In genomic region chr15:78925956-78926743, GRCh38 we compare ENCODE assay signal across 21 cellular contexts. TPM values are rescaled to one million over a fixed set of nuclear protein-coding genes. Genes with fewer than 3 reads are reported as not detected.
DNase-seq lines count a peak whose midpoint lies in the region; ATAC-seq lines count a peak whose summit lies in the region.
"Had no signal": no experiment of that assay in that cellular context is flagged by ENCODE, and none has a peak within 500 bp of the region (broad histone marks: within the 10 kb centered on the region; RNA-seq: fewer than 3 reads in every experiment).

No MANE protein-coding gene starts in this region.

- DNase-seq in stimulated activated naive CD8-positive, alpha-beta T cell treated with anti-CD3 and anti-CD28 coated beads, Interleukin-15, amount 100 ng/mL, for 72 hours: no peak
- no peak for DNase-seq in stimulated activated naive CD8-positive, alpha-beta T cell treated with anti-CD3 and anti-CD28 coated beads, Interleukin-15, Interleukin-2, amounts not matched to agents 100 U/mL and 50 U/mL, for 24 hours
- no peak for DNase-seq in T-helper 17 cell
- no peak for DNase-seq in left lobe of liver (ENCODE audit: low spot score)
- no peak for DNase-seq in stimulated activated CD8-positive, alpha-beta memory T cell treated with anti-CD3 and anti-CD28 coated beads, Interleukin-4, amount 100 ng/mL, for 48 hours
- DNase-seq in activated T-helper 2 cell treated with anti-CD3 and anti-CD28 coated beads, Interferon-gamma antibody, Interleukin-2, Interleukin-4, amounts not matched to agents 10 μg/mL and 5 μg/mL and 100 μg/mL, durations not matched to agents 14 hours and 24 hours and 36 hours (ENCODE audit: low spot score): no peak
- no peak for DNase-seq in HuH-7 (ENCODE audit: low spot score)
- no peak for DNase-seq in KBM-7
- DNase-seq: activated CD4-positive, alpha-beta T cell treated with anti-CD3 and anti-CD28 coated beads for 48 hours; Caco-2; central memory CD4-positive, alpha-beta T cell; HFFc6; Karpas-422; NCI-H1436 treated with DMSO at 0.1 percent for 48 hours; NCI-H2107; sigmoid colon had no signal

- H3K4me1 Mint-ChIP-seq in stimulated activated naive CD8-positive, alpha-beta T cell treated with anti-CD3 and anti-CD28 coated beads, Interleukin-15, amount 100 ng/mL, for 72 hours: no peaks in the 10 kb centered on the region
- peaks cover 12% of the 10 kb centered on the region for H3K4me1 Mint-ChIP-seq in T-helper 17 cell
- peaks cover 2% of the 10 kb centered on the region for H3K4me1 Mint-ChIP-seq in activated T-helper 2 cell treated with anti-CD3 and anti-CD28 coated beads, Interferon-gamma antibody, Interleukin-2, Interleukin-4, amounts not matched to agents 10 μg/mL and 5 μg/mL and 100 μg/mL, durations not matched to agents 14 hours and 24 hours and 36 hours (ENCODE audit: low read depth)
- H3K4me1 Mint-ChIP-seq: neural crest cell had no signal

- no peaks in the 10 kb centered on the region for H3K27me3 Mint-ChIP-seq in stimulated activated naive CD8-positive, alpha-beta T cell treated with anti-CD3 and anti-CD28 coated beads, Interleukin-15, amount 100 ng/mL, for 72 hours
- H3K27me3 Mint-ChIP-seq in T-helper 17 cell: no peaks in the 10 kb centered on the region
- H3K27me3 Mint-ChIP-seq in activated T-helper 2 cell treated with anti-CD3 and anti-CD28 coated beads, Interferon-gamma antibody, Interleukin-2, Interleukin-4, amounts not matched to agents 10 μg/mL and 5 μg/mL and 100 μg/mL, durations not matched to agents 14 hours and 24 hours and 36 hours (ENCODE audit: low read depth): no peaks in the 10 kb centered on the region
- H3K27me3 Mint-ChIP-seq: activated naive CD8-positive, alpha-beta T cell; type B pancreatic cell had no signal

- peaks cover 8% of the 10 kb centered on the region for H3K36me3 Mint-ChIP-seq in T-helper 17 cell (ENCODE audit: low read depth)
- peaks cover 35% of the 10 kb centered on the region for H3K36me3 Mint-ChIP-seq in activated T-helper 2 cell treated with anti-CD3 and anti-CD28 coated beads, Interferon-gamma antibody, Interleukin-2, Interleukin-4, amounts not matched to agents 10 μg/mL and 5 μg/mL and 100 μg/mL, durations not matched to agents 14 hours and 24 hours and 36 hours (ENCODE audit: low read depth)
- H3K36me3 Mint-ChIP-seq: activated naive CD8-positive, alpha-beta T cell had no signal

- H3K9me3 Mint-ChIP-seq in stimulated activated naive CD8-positive, alpha-beta T cell treated with anti-CD3 and anti-CD28 coated beads, Interleukin-15, amount 100 ng/mL, for 72 hours: no peaks in the 10 kb centered on the region
- H3K9me3 Mint-ChIP-seq in activated T-helper 2 cell treated with anti-CD3 and anti-CD28 coated beads, Interferon-gamma antibody, Interleukin-2, Interleukin-4, amounts not matched to agents 10 μg/mL and 5 μg/mL and 100 μg/mL, durations not matched to agents 14 hours and 24 hours and 36 hours: no peaks in the 10 kb centered on the region
- H3K9me3 Mint-ChIP-seq: HFFc6; neural crest cell; T-helper 1 cell treated with Interleukin-12 subunit alpha and Interleukin-12 subunit beta and Interleukin-4 antibody, amounts not matched to agents 30 μg/mL and 1 μg/mL, for 36 hours; type B pancreatic cell had no signal

- peak overlapping the region in 1 of 2 donors; percentile 58 for H3K27ac Mint-ChIP-seq in stimulated activated naive CD8-positive, alpha-beta T cell treated with anti-CD3 and anti-CD28 coated beads, Interleukin-15, amount 100 ng/mL, for 72 hours
- peak overlapping the region; percentile 85 for H3K27ac Mint-ChIP-seq in T-helper 17 cell
- H3K27ac Mint-ChIP-seq in activated T-helper 2 cell treated with anti-CD3 and anti-CD28 coated beads, Interferon-gamma antibody, Interleukin-2, Interleukin-4, amounts not matched to agents 10 μg/mL and 5 μg/mL and 100 μg/mL, durations not matched to agents 14 hours and 24 hours and 36 hours: no peak overlapping the region
- H3K27ac Mint-ChIP-seq: activated naive CD8-positive, alpha-beta T cell; HFFc6; T-helper 1 cell treated with Interleukin-12 subunit alpha and Interleukin-12 subunit beta and Interleukin-4 antibody, amounts not matched to agents 30 μg/mL and 1 μg/mL, for 36 hours; type B pancreatic cell had no signal

- H3K9me3 ChIP-seq in T-helper 17 cell (ENCODE audit: control insufficient read depth, low read length, poor library complexity, severe bottlenecking): no peaks in the 10 kb centered on the region
- H3K9me3 ChIP-seq: A549, Caco-2, sigmoid colon had no signal

- peak; percentile 24 for ATAC-seq in stimulated activated naive CD8-positive, alpha-beta T cell treated with anti-CD3 and anti-CD28 coated beads, Interleukin-15, amount 100 ng/mL, for 72 hours
- ATAC-seq in stimulated activated naive CD8-positive, alpha-beta T cell treated with anti-CD3 and anti-CD28 coated beads, Interleukin-15, Interleukin-2, amounts not matched to agents 100 U/mL and 50 U/mL, for 24 hours: no peak
- ATAC-seq in T-helper 17 cell (peak; percentile 24), left lobe of liver (peak; percentile 5)

- H3K4me3 Mint-ChIP-seq in stimulated activated naive CD8-positive, alpha-beta T cell treated with anti-CD3 and anti-CD28 coated beads, Interleukin-15, amount 100 ng/mL, for 72 hours: no peak overlapping the region
- H3K4me3 Mint-ChIP-seq in T-helper 17 cell: no peak overlapping the region
- H3K4me3 Mint-ChIP-seq in activated T-helper 2 cell treated with anti-CD3 and anti-CD28 coated beads, Interferon-gamma antibody, Interleukin-2, Interleukin-4, amounts not matched to agents 10 μg/mL and 5 μg/mL and 100 μg/mL, durations not matched to agents 14 hours and 24 hours and 36 hours (ENCODE audit: low read depth): no peak overlapping the region
- H3K4me3 Mint-ChIP-seq: activated naive CD8-positive, alpha-beta T cell; HFFc6; neural crest cell; T-helper 1 cell treated with Interleukin-12 subunit alpha and Interleukin-12 subunit beta and Interleukin-4 antibody, amounts not matched to agents 30 μg/mL and 1 μg/mL, for 36 hours; type B pancreatic cell had no signal

- in situ Hi-C loops in KBM-7 (cut with MboI; ENCODE audit: low pct_unique_long_range_greater_than_20kb, low sequenced_read_pairs): no loop called here

- intact Hi-C loops in activated T-helper 2 cell treated with anti-CD3 and anti-CD28 coated beads, Interferon-gamma antibody, Interleukin-2, Interleukin-4, amounts not matched to agents 10 μg/mL and 5 μg/mL and 100 μg/mL, durations not matched to agents 14 hours and 24 hours and 36 hours (cut with micrococcal nuclease): no loop called here

RNA-seq across cellular contexts. Expression of gene CTSH, which starts 18.7 kb away (rescaled TPM):
- total RNA-seq in T-helper 17 cell (100 to 1,000 TPM; 109 to 116 TPM), left lobe of liver (38.5 TPM)
- 47.1 and 53.8 TPM in 2 replicates for total RNA-seq in activated T-helper 2 cell treated with anti-CD3 and anti-CD28 coated beads, Interferon-gamma antibody, Interleukin-2, Interleukin-4, amounts not matched to agents 10 μg/mL and 5 μg/mL and 100 μg/mL, durations not matched to agents 14 hours and 24 hours and 36 hours

RNA-seq across cellular contexts. Expression of gene MORF4L1, which starts 53.5 kb away (rescaled TPM):
- total RNA-seq in T-helper 17 cell: 100 to 1,000 TPM; 373 to 376 TPM
- total RNA-seq in left lobe of liver: 96.5 TPM
- total RNA-seq in activated T-helper 2 cell treated with anti-CD3 and anti-CD28 coated beads, Interferon-gamma antibody, Interleukin-2, Interleukin-4, amounts not matched to agents 10 μg/mL and 5 μg/mL and 100 μg/mL, durations not matched to agents 14 hours and 24 hours and 36 hours: 293 and 302 TPM in 2 replicates
